17 cellular contexts compared by ENCODE assay signal in genomic region chr1:162568802-162569201, GRCh38.
"Had no signal": no experiment of that assay in that cellular context is flagged by ENCODE, and none has a peak within 500 bp of the region (broad histone marks: within the 10 kb centered on the region; RNA-seq: fewer than 3 reads in every experiment).

No MANE protein-coding gene starts in this region.

- H3K27ac Mint-ChIP-seq: activated CD8-positive, alpha-beta T cell treated with anti-CD3 and anti-CD28 coated beads, Interleukin-2, amount 10 ng/mL, durations not matched to agents 7 days and 5 days; natural killer cell treated with Interleukin-12 subunit alpha and Interleukin-12 subunit beta and Interleukin-15 and Interleukin-18, amount 100 ng/mL, for 72 hours; T-cell; WTC11 had no signal

- H3K9me3 ChIP-seq: gastroesophageal sphincter, lower lobe of right lung, sigmoid colon had no signal

- ATAC-seq: activated CD8-positive, alpha-beta T cell treated with anti-CD3 and anti-CD28 coated beads, Interleukin-2, amount 10 ng/mL, durations not matched to agents 7 days and 5 days; gastroesophageal sphincter; lower lobe of right lung; natural killer cell treated with Interleukin-12 subunit alpha and Interleukin-12 subunit beta and Interleukin-15 and Interleukin-18, amount 100 ng/mL, for 72 hours; T-cell; WTC11 had no signal

- H3K27ac ChIP-seq: gastroesophageal sphincter, lower lobe of right lung, sigmoid colon had no signal

- H3K27me3 Mint-ChIP-seq: natural killer cell treated with Interleukin-12 subunit alpha and Interleukin-12 subunit beta and Interleukin-15 and Interleukin-18, amount 100 ng/mL, for 72 hours; T-cell had no signal

- H3K4me3 Mint-ChIP-seq: activated CD8-positive, alpha-beta T cell treated with anti-CD3 and anti-CD28 coated beads, Interleukin-2, amount 10 ng/mL, durations not matched to agents 7 days and 5 days; natural killer cell treated with Interleukin-12 subunit alpha and Interleukin-12 subunit beta and Interleukin-15 and Interleukin-18, amount 100 ng/mL, for 72 hours; T-cell; WTC11 had no signal

- H3K9me3 Mint-ChIP-seq: natural killer cell treated with Interleukin-12 subunit alpha and Interleukin-12 subunit beta and Interleukin-15 and Interleukin-18, amount 100 ng/mL, for 72 hours; T-cell; WTC11 had no signal

- H3K4me3 ChIP-seq: gastroesophageal sphincter, lower lobe of right lung, sigmoid colon had no signal

- DNase-seq: activated CD4-positive, alpha-beta T cell treated with anti-CD3 and anti-CD28 coated beads for 48 hours; activated CD8-positive, alpha-beta memory T cell treated with anti-CD3 and anti-CD28 coated beads, Interleukin-2, amount 50 U/mL, for 48 hours; activated CD8-positive, alpha-beta T cell treated with anti-CD3 and anti-CD28 coated beads, Interleukin-2, amount 10 ng/mL, durations not matched to agents 7 days and 5 days; activated naive CD4-positive, alpha-beta T cell; aorta; hypothalamus; lower lobe of right lung; midbrain; occipital lobe; sigmoid colon; stimulated activated CD4-positive, alpha-beta T cell treated with anti-CD3 and anti-CD28 coated beads, Interleukin-2, amount 100 ng/mL, for 48 hours; stimulated activated naive CD4-positive, alpha-beta T cell treated with Interleukin-2 at 50 U/mL for 16 hours; T-cell; T1000 had no signal

- H3K27me3 ChIP-seq: gastroesophageal sphincter, sigmoid colon had no signal
